ENCODE assay signal across 8 cellular contexts in genomic region chr12:2795291-2796186, GRCh38. TPM values are rescaled to one million over a fixed set of nuclear protein-coding genes. Genes with fewer than 3 reads are reported as not detected.
DNase-seq lines count a peak whose midpoint lies in the region; ATAC-seq, FAIRE-seq and TF ChIP-seq lines count a peak whose summit lies in the region.

No MANE protein-coding gene starts in this region.

- H3K27me3 ChIP-seq in OCI-LY3 (ENCODE audit: low read depth, low read length): no peaks in the 10 kb centered on the region

- H3K27ac Mint-ChIP-seq in CD14-positive monocyte: peak overlapping the region in 6 of 7 donors; percentile 65 to 84 (median 78)
- H3K27ac Mint-ChIP-seq in natural killer cell treated with Interleukin-12 subunit alpha and Interleukin-12 subunit beta and Interleukin-15 and Interleukin-18, amount 100 ng/mL, for 72 hours: peak overlapping the region; percentile 85

- peak overlapping the region; percentile 81 for H3K9ac ChIP-seq in OCI-LY3 (ENCODE audit: low read length)

- H3K4me2 ChIP-seq in OCI-LY3 (ENCODE audit: low read length): peak overlapping the region; percentile 99

- peaks cover 22% of the 10 kb centered on the region for H3K4me1 Mint-ChIP-seq in CD14-positive monocyte
- peaks cover 21 to 27% of the 10 kb centered on the region in 2 donors for H3K4me1 Mint-ChIP-seq in natural killer cell treated with Interleukin-12 subunit alpha and Interleukin-12 subunit beta and Interleukin-15 and Interleukin-18, amount 100 ng/mL, for 72 hours (ENCODE audit: low read depth in 2 of 2)

- peak overlapping the region; percentile 98 to 99 for H3K4me3 Mint-ChIP-seq in CD14-positive monocyte
- H3K4me3 Mint-ChIP-seq in natural killer cell treated with Interleukin-12 subunit alpha and Interleukin-12 subunit beta and Interleukin-15 and Interleukin-18, amount 100 ng/mL, for 72 hours: peak overlapping the region; percentile 99

- intact Hi-C loops in CD14-positive monocyte (cut with micrococcal nuclease): loop anchor here (2.0 to 5.0 kb wide), 2 partner anchors 17 to 77 kb away; partner anchors contain the start of gene ITFG2 (in 1 of the 2)

- H3K79me2 ChIP-seq in OCI-LY3 (ENCODE audit: low read length): peaks cover 41% of the 10 kb centered on the region

- DNase-seq in CD14-positive monocyte (ENCODE audit: low spot score) (no peak), GM19239 (ENCODE audit: insufficient read length, low spot score) (peak; percentile 97), fibroblast of peridontal ligament (ENCODE audit: extremely low read depth) (peak; percentile 32)
- DNase-seq in activated T-helper 1 cell treated with anti-CD3 and anti-CD28 coated beads, Interleukin-2, amount 50 U/mL, for 16 hours (ENCODE audit: low read depth in 1 of 2, low spot score in 1 of 2): peak; percentile 48 to 65
- DNase-seq in natural killer cell treated with Interleukin-12 subunit alpha and Interleukin-12 subunit beta and Interleukin-15 and Interleukin-18, amount 100 ng/mL, for 72 hours (ENCODE audit: low spot score): peak; percentile 83
- peak; percentile 82 for DNase-seq in stimulated activated naive CD8-positive, alpha-beta T cell treated with anti-CD3 and anti-CD28 coated beads, Interleukin-15, Interleukin-2, amounts not matched to agents 100 U/mL and 50 U/mL, for 24 hours

- H3K4me1 ChIP-seq in OCI-LY3 (ENCODE audit: low read length): peaks cover 9% of the 10 kb centered on the region

- H3K27me3 Mint-ChIP-seq in CD14-positive monocyte (ENCODE audit: low read depth in 3 of 3): peaks cover 18 to 27% (median 19%) of the 10 kb centered on the region in 3 donors
- H3K27me3 Mint-ChIP-seq in natural killer cell treated with Interleukin-12 subunit alpha and Interleukin-12 subunit beta and Interleukin-15 and Interleukin-18, amount 100 ng/mL, for 72 hours: no peaks in the 10 kb centered on the region

- H3K27ac ChIP-seq in OCI-LY3 (ENCODE audit: low read length): peak overlapping the region; percentile 48

- H3K4me3 ChIP-seq in OCI-LY3 (ENCODE audit: low read length): peak overlapping the region; percentile 93

- H3K36me3 ChIP-seq in OCI-LY3 (replicated peaks; ENCODE audit: low read depth, low read length): peaks cover 37% of the 10 kb centered on the region

- H3K36me3 Mint-ChIP-seq in CD14-positive monocyte: peaks cover 23 to 32% of the 10 kb centered on the region in 2 donors
- H3K36me3 Mint-ChIP-seq in natural killer cell treated with Interleukin-12 subunit alpha and Interleukin-12 subunit beta and Interleukin-15 and Interleukin-18, amount 100 ng/mL, for 72 hours: peaks cover 33% of the 10 kb centered on the region

- H4K20me1 ChIP-seq in OCI-LY3 (ENCODE audit: insufficient read depth, low read length): peaks cover 21% of the 10 kb centered on the region; the same call in 1 of the 2 replicates

- H3K9me3 Mint-ChIP-seq in CD14-positive monocyte: peaks cover 0 to 5% (median 0%) of the 10 kb centered on the region in 7 donors
- no peaks in the 10 kb centered on the region for H3K9me3 Mint-ChIP-seq in natural killer cell treated with Interleukin-12 subunit alpha and Interleukin-12 subunit beta and Interleukin-15 and Interleukin-18, amount 100 ng/mL, for 72 hours

- no peak for TF ChIP-seq CTCF in CD14-positive monocyte (IDR thresholded peaks at IDR 0.05)
- no peak for TF ChIP-seq CTCF in OCI-LY3 (IDR thresholded peaks at IDR 0.05; ENCODE audit: low read depth, low read length)

- peak; percentile 78 for ATAC-seq in HG03432 (IDR thresholded peaks at IDR 0.05; ENCODE audit: unreplicated experiment)
- ATAC-seq in natural killer cell treated with Interleukin-12 subunit alpha and Interleukin-12 subunit beta and Interleukin-15 and Interleukin-18, amount 100 ng/mL, for 72 hours: peak; percentile 83 to 84
- ATAC-seq in stimulated activated naive CD8-positive, alpha-beta T cell treated with anti-CD3 and anti-CD28 coated beads, Interleukin-15, Interleukin-2, amounts not matched to agents 100 U/mL and 50 U/mL, for 24 hours: peak; percentile 71

- no peaks in the 10 kb centered on the region for H3K9me3 ChIP-seq in OCI-LY3 (ENCODE audit: insufficient read depth, low read length)

- peak; percentile 66 for FAIRE-seq in GM19239 (lab: Jason Lieb, UNC)

- peak overlapping the region; percentile 57; the same call in 1 of the 2 replicates for H2AFZ ChIP-seq in OCI-LY3 (ENCODE audit: low read depth, low read length)

RNA-seq across cellular contexts. Expression of gene FKBP4, which starts 0.8 kb away (rescaled TPM):
- 10 to 100 TPM; 19.3 to 20.1 TPM for polyA plus RNA-seq in CD14-positive monocyte
- 100 to 1,000 TPM in 1 of 2 donors, 10 to 100 TPM in 1; 92.1 to 181 TPM for total RNA-seq in natural killer cell treated with Interleukin-12 subunit alpha and Interleukin-12 subunit beta and Interleukin-15 and Interleukin-18, amount 100 ng/mL, for 72 hours

RNA-seq across cellular contexts. Expression of gene ITFG2, which starts 16.9 kb away (rescaled TPM):
- polyA plus RNA-seq in CD14-positive monocyte: 10 to 100 TPM; 19.1 to 24.0 TPM
- total RNA-seq in natural killer cell treated with Interleukin-12 subunit alpha and Interleukin-12 subunit beta and Interleukin-15 and Interleukin-18, amount 100 ng/mL, for 72 hours: 10 to 100 TPM; 28.2 to 65.1 TPM

RNA-seq across cellular contexts. Expression of gene NRIP2, which starts 39.3 kb away (rescaled TPM):
- under 1 TPM; 0.19 to 0.24 TPM for polyA plus RNA-seq in CD14-positive monocyte
- total RNA-seq in natural killer cell treated with Interleukin-12 subunit alpha and Interleukin-12 subunit beta and Interleukin-15 and Interleukin-18, amount 100 ng/mL, for 72 hours: not detected
